In the genomic region with DNA sequence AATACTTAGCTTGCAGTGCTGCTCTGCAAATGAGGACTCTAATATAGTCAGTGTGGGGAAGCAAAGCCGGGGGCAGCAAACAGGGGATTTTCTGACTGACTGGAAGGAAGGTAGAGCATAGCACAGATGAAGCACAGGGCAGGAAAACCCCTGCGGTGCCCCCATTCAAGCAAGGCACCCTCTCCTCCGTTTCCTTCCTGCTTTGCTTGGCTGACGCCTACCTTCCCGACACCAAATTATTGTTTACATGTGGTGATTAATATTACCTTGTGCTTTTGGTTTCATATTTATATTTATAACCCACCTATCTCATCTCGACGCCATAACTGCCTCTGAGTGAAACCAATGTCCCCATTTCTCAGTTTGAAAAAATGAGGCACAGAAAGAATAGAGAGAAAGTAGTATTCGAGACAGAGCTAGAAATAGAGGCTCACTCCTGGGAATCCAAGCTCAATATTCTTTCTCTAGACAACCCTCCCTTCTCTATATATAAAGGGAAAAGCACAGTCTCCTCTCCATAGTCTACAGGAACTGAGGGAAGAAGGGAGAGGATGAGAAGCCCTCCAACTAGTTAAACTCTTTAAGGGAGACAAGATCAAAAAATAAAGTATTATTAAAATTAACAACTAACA, we compare ENCODE assay signal across 8 cellular contexts. TPM values are rescaled to one million over a fixed set of nuclear protein-coding genes. Genes with fewer than 3 reads are reported as not detected.
A peak's percentile ranks its signal among the peaks of the same experiment; 100 is the strongest.
DNase-seq lines count a peak whose midpoint lies in the region; ATAC-seq, FAIRE-seq and TF ChIP-seq lines count a peak whose summit lies in the region.

No MANE protein-coding gene starts in this region.

- peak; percentile 57 for DNase-seq in GM19239 (ENCODE audit: insufficient read length, low spot score)
- DNase-seq in activated CD8-positive, alpha-beta T cell treated with anti-CD3 and anti-CD28 coated beads, Interleukin-2, amount 10 ng/mL, durations not matched to agents 7 days and 5 days: peak; percentile 75
- DNase-seq in lung (ENCODE audit: low spot score): no peak
- DNase-seq in foreskin keratinocyte: no peak
- DNase-seq in hepatic stellate cell (ENCODE audit: low spot score): no peak
- no peak for DNase-seq in MV-4-11 (lab: John Stamatoyannopoulos, UW)
- DNase-seq in NCI-H2196 treated with DMSO at 0.1 percent for 48 hours (lab: John Stamatoyannopoulos, UW; ENCODE audit: unreplicated experiment): no peak

- POLR2A ChIA-PET in activated CD8-positive, alpha-beta T cell treated with anti-CD3 and anti-CD28 coated beads, Interleukin-2, amount 10 ng/mL, durations not matched to agents 7 days and 5 days (lab: Charles Lee): interaction anchor here (0.9 to 1.9 kb wide), 2 partner anchors 42 to 60 kb away, joined by 4 to 12 read pairs; a partner anchor contains a TSS

- H3K4me3 ChIP-seq in lung: no peak overlapping the region

- peaks cover 0 to 19% of the 10 kb centered on the region in 2 donors for H3K4me1 ChIP-seq in lung (ENCODE audit: control insufficient read depth in 2 of 2, insufficient read depth in 2 of 2, low read length in 2 of 2)
- H3K4me1 ChIP-seq in foreskin keratinocyte: no peaks in the 10 kb centered on the region

- CTCF ChIA-PET in activated CD8-positive, alpha-beta T cell treated with anti-CD3 and anti-CD28 coated beads, Interleukin-2, amount 10 ng/mL, durations not matched to agents 7 days and 5 days (lab: Charles Lee): interaction anchor here (0.9 to 28.2 kb wide), 6 partner anchors 10 to 369 kb away, joined by 3 to 1090 read pairs (median 4); a partner anchor contains a TSS

- 38 to 50% methylated on average over 8 of the region's 8 CpGs for WGBS in lung, 2 donors

- H3K27ac ChIP-seq in lung (ENCODE audit: low read depth in 1 of 2, low read length in 1 of 2): peak overlapping the region in 1 of 2 donors; percentile 38
- no peak overlapping the region for H3K27ac ChIP-seq in foreskin keratinocyte

- H3K27me3 Mint-ChIP-seq in activated CD8-positive, alpha-beta T cell treated with anti-CD3 and anti-CD28 coated beads, Interleukin-2, amount 10 ng/mL, durations not matched to agents 7 days and 5 days (ENCODE audit: low read depth): no peaks in the 10 kb centered on the region

- ATAC-seq in HG03135 (IDR thresholded peaks at IDR 0.05; ENCODE audit: unreplicated experiment) (peak; percentile 70), lung (ENCODE audit: insufficient read depth, low FRiP score) (peak; percentile 7), foreskin keratinocyte (no peak)
- peak; percentile 93 for ATAC-seq in activated CD8-positive, alpha-beta T cell treated with anti-CD3 and anti-CD28 coated beads, Interleukin-2, amount 10 ng/mL, durations not matched to agents 7 days and 5 days

- H3K36me3 ChIP-seq in lung (ENCODE audit: control insufficient read depth in 2 of 2, insufficient read depth in 2 of 2, low read length in 2 of 2): peaks cover 0 to 31% of the 10 kb centered on the region in 2 donors

- H3K4me3 Mint-ChIP-seq in activated CD8-positive, alpha-beta T cell treated with anti-CD3 and anti-CD28 coated beads, Interleukin-2, amount 10 ng/mL, durations not matched to agents 7 days and 5 days: peak overlapping the region; percentile 66

- peak; percentile 94 for FAIRE-seq in GM19239 (lab: Jason Lieb, UNC)

- H3K36me3 Mint-ChIP-seq in activated CD8-positive, alpha-beta T cell treated with anti-CD3 and anti-CD28 coated beads, Interleukin-2, amount 10 ng/mL, durations not matched to agents 7 days and 5 days (ENCODE audit: low read depth): peaks cover 21% of the 10 kb centered on the region

- H3K27me3 ChIP-seq in lung (ENCODE audit: control insufficient read depth, insufficient read depth) (no peaks in the 10 kb centered on the region), foreskin keratinocyte (no peaks in the 10 kb centered on the region)

- H3K27ac Mint-ChIP-seq in activated CD8-positive, alpha-beta T cell treated with anti-CD3 and anti-CD28 coated beads, Interleukin-2, amount 10 ng/mL, durations not matched to agents 7 days and 5 days: peak overlapping the region; percentile 89

- H3K9me3 ChIP-seq in lung (ENCODE audit: control insufficient read depth in 2 of 2, insufficient read depth in 1 of 2, low read length in 1 of 2): no peaks in the 10 kb centered on the region

- peaks cover 31% of the 10 kb centered on the region for H3K4me1 Mint-ChIP-seq in activated CD8-positive, alpha-beta T cell treated with anti-CD3 and anti-CD28 coated beads, Interleukin-2, amount 10 ng/mL, durations not matched to agents 7 days and 5 days (ENCODE audit: low read depth)

- TF ChIP-seq CTCF in lung (IDR thresholded peaks at IDR 0.05; ENCODE audit: control extremely low read depth, extremely low read depth) (no peak), foreskin keratinocyte (conservative IDR thresholded peaks at IDR 0.05) (no peak)

- no peaks in the 10 kb centered on the region for H3K9me3 Mint-ChIP-seq in activated CD8-positive, alpha-beta T cell treated with anti-CD3 and anti-CD28 coated beads, Interleukin-2, amount 10 ng/mL, durations not matched to agents 7 days and 5 days (ENCODE audit: insufficient read depth)

RNA-seq across cellular contexts. Expression of a gene that starts 41.3 kb away (rescaled TPM):
- 10 to 100 TPM; 26.2 to 28.4 TPM for total RNA-seq in activated CD8-positive, alpha-beta T cell treated with anti-CD3 and anti-CD28 coated beads, Interleukin-2, amount 10 ng/mL, durations not matched to agents 7 days and 5 days
- 10 to 100 TPM; 36.9 to 37.6 TPM for total RNA-seq in lung
- 10 to 100 TPM; 11.9 to 13.2 TPM for polyA plus RNA-seq in lung
- total RNA-seq in foreskin keratinocyte: 3.0 and 3.6 TPM in 2 replicates
- 0.58 and 0.69 TPM in 2 replicates for polyA plus RNA-seq in foreskin keratinocyte

RNA-seq across cellular contexts. Expression of a gene that starts 41.6 kb away (rescaled TPM):
- total RNA-seq in activated CD8-positive, alpha-beta T cell treated with anti-CD3 and anti-CD28 coated beads, Interleukin-2, amount 10 ng/mL, durations not matched to agents 7 days and 5 days: 10 to 100 TPM; 64.7 to 66.0 TPM
- 10 to 100 TPM; 43.9 to 57.0 TPM for total RNA-seq in lung
- 10 to 100 TPM; 14.6 to 29.8 TPM for polyA plus RNA-seq in lung
- 28.8 TPM in 2 replicates for total RNA-seq in foreskin keratinocyte
- 7.0 and 8.8 TPM in 2 replicates for polyA plus RNA-seq in foreskin keratinocyte

Comparison
In these comparisons a context has a peak if more than half of its experiments do, and no peak if none do; other contexts are left out.
1. DNase-seq: peak in GM19239 (single experiment) and activated CD8-positive, alpha-beta T cell treated with anti-CD3 and anti-CD28 coated beads, Interleukin-2, amount 10 ng/mL, durations not matched to agents 7 days and 5 days (single experiment); none in lung (single experiment), foreskin keratinocyte (0 of 2), hepatic stellate cell (single experiment), MV-4-11 (single experiment) and NCI-H2196 treated with DMSO at 0.1 percent for 48 hours (single experiment).